Comparison of ENCODE assay signal across 8 cellular contexts in genomic region chr3:88032245-88032644, GRCh38. TPM values are rescaled to one million over a fixed set of nuclear protein-coding genes. Genes with fewer than 3 reads are reported as not detected.
A peak's percentile ranks its signal among the peaks of the same experiment; 100 is the strongest.
DNase-seq lines count a peak whose midpoint lies in the region; ATAC-seq and TF ChIP-seq lines count a peak whose summit lies in the region.

No MANE protein-coding gene starts in this region.

- no peak for TF ChIP-seq RAD21 in liver (IDR thresholded peaks at IDR 0.05)

- H3K9ac ChIP-seq in liver (ENCODE audit: low read depth in 1 of 2, low read length in 2 of 2) = peak overlapping the region; percentile 62 to 88

- H3K27ac Mint-ChIP-seq in activated T-helper 1 cell treated with anti-CD3 and anti-CD28 coated beads, Interleukin-12 subunit alpha, Interleukin-12 subunit beta, Interleukin-2, Interleukin-4 antibody, amounts not matched to agents 30 ng/mL and 10 ng/mL and 1 ng/mL, durations not matched to agents 14 hours and 24 hours and 36 hours = peak overlapping the region; percentile 76

- H3K4me1 Mint-ChIP-seq in activated T-helper 1 cell treated with anti-CD3 and anti-CD28 coated beads, Interleukin-12 subunit alpha, Interleukin-12 subunit beta, Interleukin-2, Interleukin-4 antibody, amounts not matched to agents 30 ng/mL and 10 ng/mL and 1 ng/mL, durations not matched to agents 14 hours and 24 hours and 36 hours (ENCODE audit: low read depth) = peaks cover 39% of the 10 kb centered on the region

- DNase-seq in Ammon's horn (ENCODE audit: low spot score) (peak; percentile 10), ACHN (no peak), NAMALWA (ENCODE audit: low spot score) (no peak)
- no peak for DNase-seq in activated T-helper 1 cell treated with anti-CD3 and anti-CD28 coated beads, Interleukin-12 subunit alpha, Interleukin-12 subunit beta, Interleukin-2, Interleukin-4 antibody, amounts not matched to agents 30 ng/mL and 10 ng/mL and 1 ng/mL, durations not matched to agents 14 hours and 24 hours and 36 hours (ENCODE audit: low spot score)
- DNase-seq in central memory CD4-positive, alpha-beta T cell = no peak

- peak overlapping the region in 2 of 3 donors; percentile 47 to 62 for H3K4me3 ChIP-seq in liver (ENCODE audit: low read depth in 1 of 3, low read length in 3 of 3)

- no peak for TF ChIP-seq CTCF in liver (IDR thresholded peaks at IDR 0.05; ENCODE audit: low read depth, low read length, missing input control)

- no peaks in the 10 kb centered on the region for H3K27me3 ChIP-seq in liver (ENCODE audit: control insufficient read depth in 4 of 4, insufficient read depth in 4 of 4, low read length in 3 of 4)

- ATAC-seq in GM21723 (IDR thresholded peaks at IDR 0.05; ENCODE audit: unreplicated experiment) (peak; percentile 37), HG03175 (IDR thresholded peaks at IDR 0.05; ENCODE audit: unreplicated experiment) (no peak)

- in situ Hi-C loops in ACHN (cut with HindIII; ENCODE audit: low pct_ligation_motif_present, low pct_unique_long_range_greater_than_20kb, low sequenced_read_pairs) = no loop called here

- WGBS in liver = 40% methylated on average over 2 of the region's 2 CpGs

- H3K27ac ChIP-seq in liver (ENCODE audit: low read depth in 1 of 2, low read length in 2 of 2) = peak overlapping the region; percentile 63 to 78

- no peaks in the 10 kb centered on the region for H3K27me3 Mint-ChIP-seq in activated T-helper 1 cell treated with anti-CD3 and anti-CD28 coated beads, Interleukin-12 subunit alpha, Interleukin-12 subunit beta, Interleukin-2, Interleukin-4 antibody, amounts not matched to agents 30 ng/mL and 10 ng/mL and 1 ng/mL, durations not matched to agents 14 hours and 24 hours and 36 hours (ENCODE audit: insufficient read depth)

- intact Hi-C loops in activated T-helper 1 cell treated with anti-CD3 and anti-CD28 coated beads, Interleukin-12 subunit alpha, Interleukin-12 subunit beta, Interleukin-2, Interleukin-4 antibody, amounts not matched to agents 30 ng/mL and 10 ng/mL and 1 ng/mL, durations not matched to agents 14 hours and 24 hours and 36 hours (cut with micrococcal nuclease) = loop anchor here (1.0 kb wide), 1 partner anchor 27 kb away; the partner anchor contains the start of genes CGGBP1 and ZNF654

- peak overlapping the region; percentile 86 for H3K4me3 Mint-ChIP-seq in activated T-helper 1 cell treated with anti-CD3 and anti-CD28 coated beads, Interleukin-12 subunit alpha, Interleukin-12 subunit beta, Interleukin-2, Interleukin-4 antibody, amounts not matched to agents 30 ng/mL and 10 ng/mL and 1 ng/mL, durations not matched to agents 14 hours and 24 hours and 36 hours

- no peaks in the 10 kb centered on the region for H3K9me3 ChIP-seq in liver (ENCODE audit: control insufficient read depth in 4 of 4, low read length in 3 of 4)

- peaks cover 2% of the 10 kb centered on the region for H3K36me3 Mint-ChIP-seq in activated T-helper 1 cell treated with anti-CD3 and anti-CD28 coated beads, Interleukin-12 subunit alpha, Interleukin-12 subunit beta, Interleukin-2, Interleukin-4 antibody, amounts not matched to agents 30 ng/mL and 10 ng/mL and 1 ng/mL, durations not matched to agents 14 hours and 24 hours and 36 hours (ENCODE audit: low read depth)

- H3K36me3 ChIP-seq in liver (ENCODE audit: control insufficient read depth in 4 of 4, insufficient read depth in 3 of 4, low read depth in 1 of 4, low read length in 3 of 4) = no peaks in the 10 kb centered on the region

- H3K4me1 ChIP-seq in liver (ENCODE audit: control insufficient read depth in 4 of 4, insufficient read depth in 4 of 4, low read length in 3 of 4) = peaks cover 0 to 10% (median 5%) of the 10 kb centered on the region in 4 donors

- no peaks in the 10 kb centered on the region for H3K9me3 Mint-ChIP-seq in activated T-helper 1 cell treated with anti-CD3 and anti-CD28 coated beads, Interleukin-12 subunit alpha, Interleukin-12 subunit beta, Interleukin-2, Interleukin-4 antibody, amounts not matched to agents 30 ng/mL and 10 ng/mL and 1 ng/mL, durations not matched to agents 14 hours and 24 hours and 36 hours

TF ChIP-seq in liver, 16 proteins besides CTCF, POLR2A, EP300 and RAD21:
- TF ChIP-seq HNF4A (conservative IDR thresholded peaks at IDR 0.05) (no peak), FOXA1 (IDR thresholded peaks at IDR 0.05) (no peak), REST (IDR thresholded peaks at IDR 0.05) (no peak), JUND (IDR thresholded peaks at IDR 0.05) (no peak), NR2F2 (IDR thresholded peaks at IDR 0.05) (no peak), YY1 (IDR thresholded peaks at IDR 0.05) (no peak), SP1 (IDR thresholded peaks at IDR 0.05) (no peak), HNF4G (IDR thresholded peaks at IDR 0.05) (no peak)
- TF ChIP-seq, protein P1, sequence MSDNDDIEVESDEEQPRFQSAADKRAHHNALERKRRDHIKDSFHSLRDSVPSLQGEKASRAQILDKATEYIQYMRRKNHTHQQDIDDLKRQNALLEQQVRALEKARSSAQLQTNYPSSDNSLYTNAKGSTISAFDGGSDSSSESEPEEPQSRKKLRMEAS (IDR thresholded peaks at IDR 0.05) = no peak
- TF ChIP-seq, protein P2, sequence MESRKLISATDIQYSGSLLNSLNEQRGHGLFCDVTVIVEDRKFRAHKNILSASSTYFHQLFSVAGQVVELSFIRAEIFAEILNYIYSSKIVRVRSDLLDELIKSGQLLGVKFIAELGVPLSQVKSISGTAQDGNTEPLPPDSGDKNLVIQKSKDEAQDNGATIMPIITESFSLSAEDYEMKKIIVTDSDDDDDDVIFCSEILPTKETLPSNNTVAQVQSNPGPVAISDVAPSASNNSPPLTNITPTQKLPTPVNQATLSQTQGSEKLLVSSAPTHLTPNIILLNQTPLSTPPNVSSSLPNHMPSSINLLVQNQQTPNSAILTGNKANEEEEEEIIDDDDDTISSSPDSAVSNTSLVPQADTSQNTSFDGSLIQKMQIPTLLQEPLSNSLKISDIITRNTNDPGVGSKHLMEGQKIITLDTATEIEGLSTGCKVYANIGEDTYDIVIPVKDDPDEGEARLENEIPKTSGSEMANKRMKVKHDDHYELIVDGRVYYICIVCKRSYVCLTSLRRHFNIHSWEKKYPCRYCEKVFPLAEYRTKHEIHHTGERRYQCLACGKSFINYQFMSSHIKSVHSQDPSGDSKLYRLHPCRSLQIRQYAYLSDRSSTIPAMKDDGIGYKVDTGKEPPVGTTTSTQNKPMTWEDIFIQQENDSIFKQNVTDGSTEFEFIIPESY (IDR thresholded peaks at IDR 0.05) = no peak

RNA-seq across cellular contexts. Expression of gene CGGBP1, which starts 26.6 kb away (rescaled TPM):
- 90.5 and 95.0 TPM in 2 replicates for total RNA-seq in activated T-helper 1 cell treated with anti-CD3 and anti-CD28 coated beads, Interleukin-12 subunit alpha, Interleukin-12 subunit beta, Interleukin-2, Interleukin-4 antibody, amounts not matched to agents 30 ng/mL and 10 ng/mL and 1 ng/mL, durations not matched to agents 14 hours and 24 hours and 36 hours
- total RNA-seq in liver = 10 to 100 TPM; 45.3 to 46.4 TPM
- polyA plus RNA-seq in liver = 10 to 100 TPM; 13.6 to 26.2 TPM

RNA-seq across cellular contexts. Expression of gene ZNF654, which starts 26.8 kb away (rescaled TPM):
- total RNA-seq in activated T-helper 1 cell treated with anti-CD3 and anti-CD28 coated beads, Interleukin-12 subunit alpha, Interleukin-12 subunit beta, Interleukin-2, Interleukin-4 antibody, amounts not matched to agents 30 ng/mL and 10 ng/mL and 1 ng/mL, durations not matched to agents 14 hours and 24 hours and 36 hours = 19.4 and 19.8 TPM in 2 replicates
- 10 to 100 TPM in 1 of 2 donors, 1 to 10 TPM in 1; 7.2 to 10.1 TPM for total RNA-seq in liver
- 1 to 10 TPM; 2.2 to 3.5 TPM for polyA plus RNA-seq in liver
